In the genomic region with DNA sequence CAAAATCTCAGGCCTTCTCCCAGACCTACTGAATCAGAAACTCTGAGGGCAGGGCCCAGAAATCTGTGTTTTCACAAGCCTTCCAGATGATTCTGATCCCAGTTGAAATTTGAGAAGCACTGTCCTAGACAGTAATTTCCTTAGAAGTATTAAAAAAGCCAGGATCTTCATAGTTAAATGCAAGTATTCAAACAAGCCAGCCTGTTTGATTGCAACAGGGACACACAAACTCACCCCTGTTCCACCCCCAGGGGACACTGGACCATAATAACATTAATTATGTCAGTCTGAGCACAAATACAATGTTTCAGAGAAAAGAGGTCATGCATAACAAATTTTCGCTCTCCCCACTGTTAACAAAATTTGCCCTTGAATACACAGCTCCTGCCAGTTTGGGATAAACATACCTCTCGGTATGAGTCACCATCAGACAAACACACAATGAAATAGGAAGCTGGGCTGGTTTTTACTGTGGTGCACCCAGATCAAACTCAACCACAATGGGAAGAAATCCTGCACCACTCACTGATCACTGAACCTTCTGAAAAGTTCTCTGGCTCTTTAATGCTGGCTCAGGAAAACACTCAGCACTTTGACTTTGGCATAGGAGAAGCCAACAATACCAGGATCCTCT, we compare ENCODE assay signal across 8 cellular contexts. TPM values are rescaled to one million over a fixed set of nuclear protein-coding genes. Genes with fewer than 3 reads are reported as not detected.
DNase-seq lines count a peak whose midpoint lies in the region; ATAC-seq and TF ChIP-seq lines count a peak whose summit lies in the region.

No MANE protein-coding gene starts in this region.

- DNase-seq in EH (ENCODE audit: low read depth) (peak; percentile 90), NCI-H226 (peak; percentile 69), epidermal melanocyte (ENCODE audit: insufficient read length, low spot score) (peak; percentile 54), osteocyte (ENCODE audit: extremely low spot score, unreplicated experiment) (no peak), CD1c-positive myeloid dendritic cell (ENCODE audit: extremely low spot score) (no peak), hippocampal formation (lab: John Stamatoyannopoulos, UW) (no peak)

- peak overlapping the region; percentile 61 for H3K27ac Mint-ChIP-seq in osteocyte (ENCODE audit: unreplicated experiment)

- H3K4me1 Mint-ChIP-seq in osteocyte (ENCODE audit: unreplicated experiment) = peaks cover 53% of the 10 kb centered on the region

- H3K27me3 Mint-ChIP-seq in osteocyte (ENCODE audit: unreplicated experiment) = no peaks in the 10 kb centered on the region

- no peak overlapping the region for H3K4me3 Mint-ChIP-seq in osteocyte (ENCODE audit: unreplicated experiment)

- TF ChIP-seq CTCF in osteocyte (IDR thresholded peaks at IDR 0.05) = no peak

- no peaks in the 10 kb centered on the region for H3K36me3 Mint-ChIP-seq in osteocyte (ENCODE audit: unreplicated experiment)

- H3K9me3 Mint-ChIP-seq in osteocyte (ENCODE audit: unreplicated experiment) = peaks cover 4% of the 10 kb centered on the region

- no peak for ATAC-seq in GM21717 (IDR thresholded peaks at IDR 0.05; ENCODE audit: unreplicated experiment)
- ATAC-seq in GM18907 (IDR thresholded peaks at IDR 0.05; ENCODE audit: unreplicated experiment) = no peak

RNA-seq across cellular contexts. Expression of gene ABLIM1, which starts 34.3 kb away (rescaled TPM):
- total RNA-seq in osteocyte = 39.0 and 43.3 TPM in 2 replicates

Comparison
In these comparisons a context has a peak if more than half of its experiments do, and no peak if none do; other contexts are left out.
1. DNase-seq: peak in EH (single experiment), NCI-H226 (single experiment) and epidermal melanocyte (single experiment); none in osteocyte (single experiment), CD1c-positive myeloid dendritic cell (single experiment) and hippocampal formation (0 of 2).